Comparison of ENCODE assay signal across 37 cellular contexts in the genomic region with DNA sequence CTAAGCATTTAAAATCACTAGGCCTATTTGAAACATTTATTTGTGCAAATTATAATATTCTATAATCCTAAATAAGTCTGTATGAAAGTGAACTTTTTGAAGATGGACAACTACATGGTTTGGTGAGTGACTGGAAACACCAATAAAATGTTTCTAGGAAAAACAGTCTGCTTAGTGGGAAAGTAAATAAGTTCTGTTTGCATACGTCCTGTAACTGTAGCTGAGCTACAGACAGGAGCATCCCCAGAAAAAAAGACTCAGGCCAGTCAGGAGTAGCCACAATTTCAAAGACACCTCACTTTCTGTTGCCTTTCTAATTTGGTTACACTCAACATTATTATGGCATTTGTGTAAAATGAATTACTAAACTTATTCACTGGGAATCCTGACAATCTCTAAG. TPM values are rescaled to one million over a fixed set of nuclear protein-coding genes. Genes with fewer than 3 reads are reported as not detected.
"Had no signal": no experiment of that assay in that cellular context is flagged by ENCODE, and none has a peak within 500 bp of the region (broad histone marks: within the 10 kb centered on the region; RNA-seq: fewer than 3 reads in every experiment).

No MANE protein-coding gene starts in this region.

- DNase-seq: activated B cell treated with CpG ODN at 0.5 μM for 24 hours; activated CD4-positive, alpha-beta T cell treated with anti-CD3 and anti-CD28 coated beads for 48 hours; activated CD4-positive, alpha-beta T cell treated with anti-CD3 and anti-CD28 coated beads, Interleukin-2, amount 50 U/mL, for 1 hour; activated CD4-positive, alpha-beta T cell treated with anti-CD3 and anti-CD28 coated beads, Interleukin-2, amount 50 U/mL, for 48 hours; activated CD8-positive, alpha-beta memory T cell treated with anti-CD3 and anti-CD28 coated beads for 24 hours; activated CD8-positive, alpha-beta T cell treated with anti-CD3 and anti-CD28 coated beads for 36 hours; activated effector memory CD4-positive, alpha-beta T cell treated with anti-CD3 and anti-CD28 coated beads, Interleukin-2, amount 50 U/mL, for 16 hours; activated naive CD4-positive, alpha-beta T cell treated with anti-CD3 and anti-CD28 coated beads for 36 hours; activated naive CD8-positive, alpha-beta T cell treated with anti-CD3 and anti-CD28 coated beads for 36 hours; activated naive CD8-positive, alpha-beta T cell treated with anti-CD3 and anti-CD28 coated beads, Interleukin-2, amount 50 U/mL, for 24 hours; activated T-cell treated with anti-CD3 and anti-CD28 coated beads, Interleukin-2, amount 50 U/mL, for 48 hours; adrenal gland; amygdala; aorta; body of pancreas; caudate nucleus; cortex of kidney; dermis blood vessel endothelial cell; effector CD4-positive, alpha-beta T cell; effector memory CD8-positive, alpha-beta T cell; esophagus squamous epithelium; heart left ventricle; T-helper 17 cell; T1000; WERI-Rb-1 had no signal

- H3K36me3 ChIP-seq: adrenal gland, esophagus squamous epithelium, heart left ventricle, WERI-Rb-1 had no signal

- ATAC-seq: activated CD4-positive, CD25-positive, alpha-beta regulatory T cell treated with anti-CD3 and anti-CD28 coated beads, Interleukin-2, amount 50 U/mL, for 24 hours; activated CD8-positive, alpha-beta T cell treated with anti-CD3 and anti-CD28 coated beads for 36 hours; activated naive CD8-positive, alpha-beta T cell treated with anti-CD3 and anti-CD28 coated beads, Interleukin-2, amount 50 U/mL, for 24 hours; body of pancreas; effector memory CD8-positive, alpha-beta T cell; heart left ventricle; T-helper 17 cell had no signal

- H3K27ac ChIP-seq: adrenal gland, body of pancreas, epithelial cell of prostate, esophagus squamous epithelium, heart left ventricle, WERI-Rb-1 had no signal

- H3K4me3 Mint-ChIP-seq: activated B cell treated with CpG ODN at 0.5 μM for 24 hours; activated CD8-positive, alpha-beta T cell treated with anti-CD3 and anti-CD28 coated beads for 36 hours; activated naive CD4-positive, alpha-beta T cell treated with anti-CD3 and anti-CD28 coated beads for 36 hours; activated naive CD4-positive, alpha-beta T cell treated with anti-CD3 and anti-CD28 coated beads, Interleukin-2, amount 50 U/mL, for 24 hours; activated naive CD8-positive, alpha-beta T cell treated with anti-CD3 and anti-CD28 coated beads for 36 hours; activated naive CD8-positive, alpha-beta T cell treated with anti-CD3 and anti-CD28 coated beads, Interleukin-2, amount 50 U/mL, for 24 hours; activated T-helper 1 cell treated with anti-CD3 and anti-CD28 coated beads, Interleukin-12 subunit alpha, Interleukin-12 subunit beta, Interleukin-2, Interleukin-4 antibody, amounts not matched to agents 30 ng/mL and 10 ng/mL and 1 ng/mL, durations not matched to agents 14 hours and 24 hours and 36 hours; effector memory CD8-positive, alpha-beta T cell; T-helper 17 cell; T-helper 2 cell treated with Interferon-gamma antibody and Interleukin-4, amounts not matched to agents 5 μg/mL and 100 μg/mL, for 36 hours had no signal

- H3K9me3 Mint-ChIP-seq: activated B cell treated with CpG ODN at 0.5 μM for 24 hours; activated CD8-positive, alpha-beta T cell treated with anti-CD3 and anti-CD28 coated beads for 36 hours; activated naive CD4-positive, alpha-beta T cell treated with anti-CD3 and anti-CD28 coated beads for 36 hours; activated naive CD4-positive, alpha-beta T cell treated with anti-CD3 and anti-CD28 coated beads, Interleukin-2, amount 50 U/mL, for 24 hours; activated naive CD8-positive, alpha-beta T cell treated with anti-CD3 and anti-CD28 coated beads for 36 hours; activated T-helper 1 cell treated with anti-CD3 and anti-CD28 coated beads, Interleukin-12 subunit alpha, Interleukin-12 subunit beta, Interleukin-2, Interleukin-4 antibody, amounts not matched to agents 30 ng/mL and 10 ng/mL and 1 ng/mL, durations not matched to agents 14 hours and 24 hours and 36 hours; activated T-helper 2 cell treated with anti-CD3 and anti-CD28 coated beads, Interferon-gamma antibody, Interleukin-2, Interleukin-4, amounts not matched to agents 10 μg/mL and 5 μg/mL and 100 μg/mL, durations not matched to agents 14 hours and 24 hours and 36 hours; T-helper 2 cell treated with Interferon-gamma antibody and Interleukin-4, amounts not matched to agents 5 μg/mL and 100 μg/mL, for 36 hours had no signal

- H3K4me1 Mint-ChIP-seq: activated B cell treated with CpG ODN at 0.5 μM for 24 hours; activated naive CD4-positive, alpha-beta T cell treated with anti-CD3 and anti-CD28 coated beads, Interleukin-2, amount 50 U/mL, for 24 hours; activated naive CD8-positive, alpha-beta T cell treated with anti-CD3 and anti-CD28 coated beads for 36 hours; activated naive CD8-positive, alpha-beta T cell treated with anti-CD3 and anti-CD28 coated beads, Interleukin-2, amount 50 U/mL, for 24 hours; T-helper 17 cell had no signal

- H3K4me1 ChIP-seq: adrenal gland, body of pancreas, esophagus squamous epithelium, heart left ventricle had no signal

- H3K27ac Mint-ChIP-seq: activated B cell treated with CpG ODN at 0.5 μM for 24 hours; activated CD8-positive, alpha-beta T cell treated with anti-CD3 and anti-CD28 coated beads for 36 hours; activated naive CD4-positive, alpha-beta T cell treated with anti-CD3 and anti-CD28 coated beads for 36 hours; activated naive CD4-positive, alpha-beta T cell treated with anti-CD3 and anti-CD28 coated beads, Interleukin-2, amount 50 U/mL, for 24 hours; activated naive CD8-positive, alpha-beta T cell treated with anti-CD3 and anti-CD28 coated beads for 36 hours; activated naive CD8-positive, alpha-beta T cell treated with anti-CD3 and anti-CD28 coated beads, Interleukin-2, amount 50 U/mL, for 24 hours; activated T-helper 1 cell treated with anti-CD3 and anti-CD28 coated beads, Interleukin-12 subunit alpha, Interleukin-12 subunit beta, Interleukin-2, Interleukin-4 antibody, amounts not matched to agents 30 ng/mL and 10 ng/mL and 1 ng/mL, durations not matched to agents 14 hours and 24 hours and 36 hours; activated T-helper 2 cell treated with anti-CD3 and anti-CD28 coated beads, Interferon-gamma antibody, Interleukin-2, Interleukin-4, amounts not matched to agents 10 μg/mL and 5 μg/mL and 100 μg/mL, durations not matched to agents 14 hours and 24 hours and 36 hours; effector memory CD8-positive, alpha-beta T cell; T-helper 17 cell; T-helper 2 cell treated with Interferon-gamma antibody and Interleukin-4, amounts not matched to agents 5 μg/mL and 100 μg/mL, for 36 hours had no signal

- H3K4me3 ChIP-seq: adrenal gland, body of pancreas, esophagus squamous epithelium, heart left ventricle had no signal

- H3K27me3 Mint-ChIP-seq: activated B cell treated with CpG ODN at 0.5 μM for 24 hours; activated CD8-positive, alpha-beta T cell treated with anti-CD3 and anti-CD28 coated beads for 36 hours; activated naive CD4-positive, alpha-beta T cell treated with anti-CD3 and anti-CD28 coated beads, Interleukin-2, amount 50 U/mL, for 24 hours; activated naive CD8-positive, alpha-beta T cell treated with anti-CD3 and anti-CD28 coated beads for 36 hours; activated naive CD8-positive, alpha-beta T cell treated with anti-CD3 and anti-CD28 coated beads, Interleukin-2, amount 50 U/mL, for 24 hours; effector memory CD8-positive, alpha-beta T cell; T-helper 17 cell had no signal

- FAIRE-seq: colon, endometrium, endothelial cell of umbilical vein, frontal cortex had no signal

- H3K27me3 ChIP-seq: adrenal gland, body of pancreas, esophagus squamous epithelium, heart left ventricle had no signal

- H3K9me3 ChIP-seq: adrenal gland, body of pancreas, esophagus squamous epithelium had no signal

- H3K36me3 Mint-ChIP-seq: activated naive CD4-positive, alpha-beta T cell treated with anti-CD3 and anti-CD28 coated beads, Interleukin-2, amount 50 U/mL, for 24 hours; activated naive CD8-positive, alpha-beta T cell treated with anti-CD3 and anti-CD28 coated beads for 36 hours had no signal

RNA-seq across cellular contexts. Expression of a gene that starts 28.4 kb away (rescaled TPM):
- total RNA-seq: activated B cell treated with CpG ODN at 0.5 μM for 24 hours; activated CD8-positive, alpha-beta T cell treated with anti-CD3 and anti-CD28 coated beads for 36 hours; activated naive CD4-positive, alpha-beta T cell treated with anti-CD3 and anti-CD28 coated beads for 36 hours; activated naive CD8-positive, alpha-beta T cell treated with anti-CD3 and anti-CD28 coated beads for 36 hours; activated T-helper 1 cell treated with anti-CD3 and anti-CD28 coated beads, Interleukin-12 subunit alpha, Interleukin-12 subunit beta, Interleukin-2, Interleukin-4 antibody, amounts not matched to agents 30 ng/mL and 10 ng/mL and 1 ng/mL, durations not matched to agents 14 hours and 24 hours and 36 hours; activated T-helper 2 cell treated with anti-CD3 and anti-CD28 coated beads, Interferon-gamma antibody, Interleukin-2, Interleukin-4, amounts not matched to agents 10 μg/mL and 5 μg/mL and 100 μg/mL, durations not matched to agents 14 hours and 24 hours and 36 hours; dermis blood vessel endothelial cell; endothelial cell of umbilical vein; esophagus squamous epithelium; fibroblast of lung; fibroblast of villous mesenchyme; T-helper 17 cell had no signal
